Comparison of ENCODE assay signal across 8 cellular contexts in genomic region chr11:63986932-63987513, GRCh38. TPM values are rescaled to one million over a fixed set of nuclear protein-coding genes. Genes with fewer than 3 reads are reported as not detected.
DNase-seq lines count a peak whose midpoint lies in the region; ATAC-seq, FAIRE-seq and TF ChIP-seq lines count a peak whose summit lies in the region.

No MANE protein-coding gene starts in this region.

- no peak for TF ChIP-seq CTCF in VCaP (conservative IDR thresholded peaks at IDR 0.05)
- no peak for TF ChIP-seq CTCF in gastroesophageal sphincter (IDR thresholded peaks at IDR 0.05)

- H3K36me3 ChIP-seq in GM23248 (ENCODE audit: low read depth) (no peaks in the 10 kb centered on the region), gastroesophageal sphincter (peaks cover 0 to 43% of the 10 kb centered on the region in 2 donors)

- in situ Hi-C loops in GM23248 (cut with MboI) = no loop called here

- 20 to 21% methylated on average over 25 of the region's 25 CpGs for WGBS in GM23248 (ENCODE audit: low coverage in 1 of 2, low lambda C conversion rate in 2 of 2, missing lambda C conversion rate in 2 of 2), 2 experiments
- WGBS in gastroesophageal sphincter (ENCODE audit: low coverage in 1 of 2), 2 donors = 20 to 54% methylated on average over 4 to 9 of the region's 25 CpGs

- H3K4me1 ChIP-seq in GM23248 (ENCODE audit: insufficient read depth) (peaks cover 14% of the 10 kb centered on the region), gastroesophageal sphincter (peaks cover 0 to 33% (median 10%) of the 10 kb centered on the region in 3 donors)

- peak overlapping the region; percentile 91 for H3K9ac ChIP-seq in GM23248

- H3K4me3 ChIP-seq in GM23248 (peak overlapping the region; percentile 74), gastroesophageal sphincter (peak overlapping the region; percentile 81 to 94), skeletal muscle cell (ENCODE audit: low read depth, low read length) (peak overlapping the region; percentile 97)

- no peaks in the 10 kb centered on the region for H3K9me2 ChIP-seq in GM23248 (ENCODE audit: insufficient read depth)

- H4K20me1 ChIP-seq in GM23248 (ENCODE audit: insufficient read depth) = no peaks in the 10 kb centered on the region

- H3K27ac ChIP-seq in GM23248 (peak overlapping the region; percentile 71; the same call in 1 of the 2 replicates), VCaP (peak overlapping the region; percentile 99), gastroesophageal sphincter (peak overlapping the region in 3 of 4 donors; percentile 88 to 89 (median 88))

- peak overlapping the region; percentile 95 for H3K4me2 ChIP-seq in GM23248 (ENCODE audit: unreplicated experiment)

- no peaks in the 10 kb centered on the region; the same call in 1 of the 2 replicates for H3F3A ChIP-seq in GM23248 (ENCODE audit: insufficient read depth)

- H3K9me3 ChIP-seq in GM23248 (ENCODE audit: low read depth) = no peaks in the 10 kb centered on the region
- no peaks in the 10 kb centered on the region for H3K9me3 ChIP-seq in gastroesophageal sphincter

- peak; percentile 15 for DNase-seq in GM23248
- DNase-seq in skeletal muscle cell (ENCODE audit: low read depth) = no peak
- DNase-seq in RCC 7860 (ENCODE audit: low spot score) = no peak
- DNase-seq in NCI-H748 treated with DMSO at 0.1 percent for 48 hours (lab: John Stamatoyannopoulos, UW) = no peak

- TF ChIP-seq POLR2A in gastroesophageal sphincter (IDR thresholded peaks at IDR 0.05) = no peak

- H3K79me2 ChIP-seq in GM23248 (ENCODE audit: insufficient read depth) = peaks cover 85% of the 10 kb centered on the region

- H2AFZ ChIP-seq in GM23248 = peak overlapping the region; percentile 86

- H3K27me3 ChIP-seq in GM23248 (replicated peaks; ENCODE audit: insufficient read depth) = no peaks in the 10 kb centered on the region
- H3K27me3 ChIP-seq in gastroesophageal sphincter = no peaks in the 10 kb centered on the region

- TF ChIP-seq EP300 in gastroesophageal sphincter (IDR thresholded peaks at IDR 0.05) = no peak

- FAIRE-seq in RCC 7860 (lab: Jason Lieb, UNC) = no peak

- ATAC-seq in gastroesophageal sphincter (no peak), HG02763 (IDR thresholded peaks at IDR 0.05; ENCODE audit: unreplicated experiment) (no peak), GM21447 (IDR thresholded peaks at IDR 0.05; ENCODE audit: unreplicated experiment) (no peak)

RNA-seq across cellular contexts. Expression of gene OTUB1, which starts 0.8 kb away (rescaled TPM):
- total RNA-seq in GM23248 (2014; rRNA removed; shearing (Covaris generic)) = 35.5 and 48.3 TPM in 2 replicates
- polyA plus RNA-seq in GM23248 (2016; fragmentation: Nextera tagmentation; extraction: Ambion mirVana) = 123 and 130 TPM in 2 replicates
- 10 to 100 TPM; 47.7 to 70.4 (median 53.2) TPM for total RNA-seq in gastroesophageal sphincter

RNA-seq across cellular contexts. Expression of gene COX8A, which starts 12.6 kb away (rescaled TPM):
- total RNA-seq in GM23248 (2014; rRNA removed; shearing (Covaris generic)) = 358 and 388 TPM in 2 replicates
- 397 and 417 TPM in 2 replicates for polyA plus RNA-seq in GM23248 (2016; fragmentation: Nextera tagmentation; extraction: Ambion mirVana)
- total RNA-seq in gastroesophageal sphincter = 100 to 1,000 TPM; 317 to 650 (median 402) TPM

RNA-seq across cellular contexts. Expression of gene NAA40, which starts 48.2 kb away (rescaled TPM):
- total RNA-seq in GM23248 (2014; rRNA removed; shearing (Covaris generic)) = 11.7 and 27.9 TPM in 2 replicates
- 10.3 and 12.0 TPM in 2 replicates for polyA plus RNA-seq in GM23248 (2016; fragmentation: Nextera tagmentation; extraction: Ambion mirVana)
- total RNA-seq in gastroesophageal sphincter = 10 to 100 TPM in 1 of 4 donors, 1 to 10 TPM in 3; 3.8 to 12.5 (median 8.5) TPM

RNA-seq across cellular contexts. Expression of gene FLRT1, which starts 48.7 kb away (rescaled TPM):
- 0.22 TPM in 1 of 2 replicates, not detected in the other for total RNA-seq in GM23248 (2014; rRNA removed; shearing (Covaris generic))
- 0.09 TPM in 1 of 2 replicates, not detected in the other for polyA plus RNA-seq in GM23248 (2016; fragmentation: Nextera tagmentation; extraction: Ambion mirVana)
- 1 to 10 TPM; 1.1 to 4.7 (median 3.6) TPM for total RNA-seq in gastroesophageal sphincter
